Comparison of ENCODE assay signal across 1 cellular context in genomic region chr2:218301176-218301819, GRCh38.
TF ChIP-seq lines count a peak whose summit lies in the region.

No MANE protein-coding gene starts in this region.

TF ChIP-seq in K562, 482 proteins besides CTCF, POLR2A, EP300 and RAD21 (continued from another document):
- TF ChIP-seq HMBOX1 (IDR thresholded peaks at IDR 0.05) (peak; percentile 27; the same call in 1 of the 2 replicates), PRDM10 (IDR thresholded peaks at IDR 0.05; ENCODE audit: partially characterized antibody) (peak; percentile 19)
